8 cellular contexts compared by ENCODE assay signal in the genomic region with DNA sequence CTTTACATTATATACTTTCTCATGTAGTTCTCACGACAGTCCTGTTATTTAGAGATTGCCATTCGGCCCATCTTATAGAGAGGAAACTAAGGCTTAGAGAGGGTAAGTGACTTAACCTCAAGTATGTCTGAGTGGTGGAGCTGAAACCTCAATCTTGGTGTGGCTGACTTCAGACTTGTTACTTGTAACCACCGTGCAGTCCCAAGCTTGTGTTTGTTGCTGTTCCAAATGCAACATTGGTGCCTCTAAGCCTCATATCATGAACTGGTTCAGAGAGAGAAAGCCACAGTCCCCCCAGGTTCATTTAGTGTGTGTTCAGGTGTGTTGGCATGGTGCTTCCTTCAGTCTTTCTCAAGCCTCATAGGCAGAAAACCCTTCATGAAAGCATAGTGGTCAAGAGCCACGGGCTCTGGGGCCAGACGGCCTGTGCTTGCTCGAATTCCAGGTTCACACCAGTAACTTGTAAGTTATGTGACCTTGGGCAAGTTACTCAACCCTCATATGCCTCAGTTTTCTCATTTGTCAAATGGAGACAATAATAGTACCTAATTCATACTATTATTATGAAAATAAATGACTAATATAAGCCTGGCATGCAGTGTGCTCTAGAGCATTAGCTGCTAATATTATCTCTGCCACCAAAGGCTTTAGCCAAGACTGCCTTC. TPM values are rescaled to one million over a fixed set of nuclear protein-coding genes. Genes with fewer than 3 reads are reported as not detected.
DNase-seq lines count a peak whose midpoint lies in the region; ATAC-seq and TF ChIP-seq lines count a peak whose summit lies in the region.

No MANE protein-coding gene starts in this region.

- H3K4me3 ChIP-seq in suprapubic skin (no peak overlapping the region), right cardiac atrium (ENCODE audit: low read length) (no peak overlapping the region)

- no peaks in the 10 kb centered on the region for H3K9me3 ChIP-seq in suprapubic skin
- H3K9me3 ChIP-seq in right cardiac atrium (ENCODE audit: control insufficient read depth, low read length) = no peaks in the 10 kb centered on the region

- H3K36me3 Mint-ChIP-seq in activated naive CD8-positive, alpha-beta T cell = no peaks in the 10 kb centered on the region

- TF ChIP-seq EP300 in suprapubic skin (IDR thresholded peaks at IDR 0.05) = no peak

- H3K4me1 ChIP-seq in suprapubic skin (peaks cover 33% of the 10 kb centered on the region), right cardiac atrium (ENCODE audit: control insufficient read depth, insufficient read depth, low read length) (no peaks in the 10 kb centered on the region)

- no peak for TF ChIP-seq CTCF in suprapubic skin (IDR thresholded peaks at IDR 0.05)

- H3K9me3 Mint-ChIP-seq in activated naive CD8-positive, alpha-beta T cell (ENCODE audit: low read depth) = no peaks in the 10 kb centered on the region

- ATAC-seq in HG03064 (IDR thresholded peaks at IDR 0.05; ENCODE audit: low read depth, unreplicated experiment) (peak; percentile 72), right cardiac atrium (no peak)

- TF ChIP-seq POLR2A in suprapubic skin (IDR thresholded peaks at IDR 0.05) = no peak

- H3K27ac ChIP-seq in suprapubic skin (peak overlapping the region; percentile 52), right cardiac atrium (ENCODE audit: low read length) (no peak overlapping the region)

- 66% methylated on average over 6 of the region's 6 CpGs for WGBS in suprapubic skin
- 80% methylated on average over 6 of the region's 6 CpGs for WGBS in right cardiac atrium

- intact Hi-C loops in right cardiac atrium (cut with DNase I) = no loop called here

- no peak overlapping the region for H3K4me3 Mint-ChIP-seq in activated naive CD8-positive, alpha-beta T cell

- H3K4me1 Mint-ChIP-seq in activated naive CD8-positive, alpha-beta T cell (ENCODE audit: low read depth) = peaks cover 7% of the 10 kb centered on the region

- peak overlapping the region; percentile 43 for H3K27ac Mint-ChIP-seq in activated naive CD8-positive, alpha-beta T cell

- no peaks in the 10 kb centered on the region for H3K27me3 Mint-ChIP-seq in activated naive CD8-positive, alpha-beta T cell

- peak; percentile 12 for DNase-seq in activated gamma-delta T cell treated with Interleukin-2 at 50 U/mL for 16 hours
- no peak for DNase-seq in activated gamma-delta T cell (lab: John Stamatoyannopoulos, UW)
- no peak for DNase-seq in suprapubic skin (ENCODE audit: low spot score in 2 of 2)
- DNase-seq in right cardiac atrium = no peak
- no peak for DNase-seq in anterior cingulate cortex (lab: John Stamatoyannopoulos, UW)
- DNase-seq in NCI-H1436 (lab: John Stamatoyannopoulos, UW) = no peak

- H3K27me3 ChIP-seq in suprapubic skin (no peaks in the 10 kb centered on the region), right cardiac atrium (ENCODE audit: control insufficient read depth, insufficient read depth) (no peaks in the 10 kb centered on the region)

- no peaks in the 10 kb centered on the region for H3K36me3 ChIP-seq in suprapubic skin

RNA-seq across cellular contexts. Expression of a gene that starts 39.9 kb away (rescaled TPM):
- total RNA-seq in suprapubic skin (100 to 1,000 TPM; 175 to 248 (median 223) TPM), right cardiac atrium (not detected)
- polyA plus RNA-seq in right cardiac atrium = 0.14 TPM

Comparison
In these comparisons a context has a peak if more than half of its experiments do, and no peak if none do; other contexts are left out.
1. RNA of a gene that starts 39.9 kb away (total RNA-seq): 175 to 248 TPM in suprapubic skin; not detected in right cardiac atrium; every median in the first group is over 100 times any median in the second.